Comparison of ENCODE assay signal across 14 cellular contexts in the genomic region with DNA sequence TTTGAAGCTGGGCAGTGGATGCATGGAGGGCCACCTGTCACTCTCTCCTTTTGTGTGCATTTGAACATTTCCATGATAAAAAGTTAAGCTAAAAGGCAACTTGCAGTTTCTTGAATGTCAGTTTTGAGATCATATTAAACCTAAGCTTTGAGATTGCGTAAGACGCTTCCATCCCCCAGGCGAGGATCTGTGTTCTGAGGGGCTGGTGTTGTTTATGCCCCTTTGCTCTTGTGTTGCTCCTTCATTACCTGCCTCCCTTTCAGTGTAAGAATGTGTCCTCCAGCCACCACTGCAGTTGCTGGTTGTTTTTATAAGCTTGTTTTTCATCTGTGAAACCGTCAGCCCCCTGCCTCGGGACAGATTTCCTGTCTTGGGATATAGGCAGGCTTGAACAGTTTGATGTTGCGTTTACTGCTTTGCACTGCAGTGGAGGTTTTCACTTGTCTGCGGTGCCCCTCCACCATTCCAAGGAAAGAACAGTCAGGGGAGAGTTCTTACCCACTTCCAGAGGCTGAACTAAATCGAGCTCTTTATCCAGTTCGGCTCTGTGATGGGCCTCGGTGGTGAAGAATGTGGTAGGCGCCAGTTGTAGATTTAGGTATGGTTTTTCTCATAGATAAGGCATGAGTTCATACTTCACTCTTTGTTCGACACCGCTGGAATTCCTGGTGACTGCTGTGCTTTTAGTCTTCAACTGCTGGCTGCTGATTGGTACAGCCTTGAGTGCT.
DNase-seq lines count a peak whose midpoint lies in the region; ATAC-seq and TF ChIP-seq lines count a peak whose summit lies in the region.
"Had no signal": no experiment of that assay in that cellular context is flagged by ENCODE, and none has a peak within 500 bp of the region (broad histone marks: within the 10 kb centered on the region; RNA-seq: fewer than 3 reads in every experiment).

No MANE protein-coding gene starts in this region.

- no peak overlapping the region for H3K4ac ChIP-seq in mesendoderm (ENCODE audit: low read depth, low read length)

- H4K5ac ChIP-seq in mesendoderm (ENCODE audit: low read length), result no peak overlapping the region

- H3K79me2 ChIP-seq in mesendoderm (ENCODE audit: control insufficient read depth, insufficient read depth, low read length), result peaks cover 38% of the 10 kb centered on the region

- H3K9me3 ChIP-seq in thoracic aorta, result no peaks in the 10 kb centered on the region

- DNase-seq in coronary artery (ENCODE audit: low spot score) (peak; percentile 36), mesendoderm (peak; percentile 96), thoracic aorta (ENCODE audit: low spot score) (no peak), NCI-H2107 treated with DMSO at 0.1 percent for 48 hours (lab: John Stamatoyannopoulos, UW; ENCODE audit: unreplicated experiment) (no peak), HK-2 (ENCODE audit: unreplicated experiment) (no peak), COR-L47 (lab: John Stamatoyannopoulos, UW) (no peak)
- DNase-seq: activated naive CD8-positive, alpha-beta T cell treated with anti-CD3 and anti-CD28 coated beads, Interleukin-2, amount 50 U/mL, for 24 hours; KBM-7; NCI-H146; NCI-H748 treated with DMSO at 0.1 percent for 48 hours; retina; SHP77 treated with DMSO at 0.1 percent for 48 hours had no signal

- peak overlapping the region; percentile 40 for H3K56ac ChIP-seq in mesendoderm (ENCODE audit: low read length)

- no peak overlapping the region for H2BK15ac ChIP-seq in mesendoderm (replicated peaks; ENCODE audit: low read depth)

- H3K79me1 ChIP-seq in mesendoderm (ENCODE audit: low read length), result peaks cover 33% of the 10 kb centered on the region

- H3K18ac ChIP-seq in mesendoderm (ENCODE audit: low read length), result peak overlapping the region; percentile 10

- no peak for TF ChIP-seq EP300 in Ishikawa (IDR thresholded peaks at IDR 0.05; ENCODE audit: borderline replicate concordance)

- no peaks in the 10 kb centered on the region for H3K27me3 ChIP-seq in mesendoderm (ENCODE audit: insufficient read depth, low read length, poor library complexity)
- H3K27me3 ChIP-seq in thoracic aorta (replicated peaks; ENCODE audit: insufficient read depth), result no peaks in the 10 kb centered on the region

- no peak for ATAC-seq in thoracic aorta (ENCODE audit: insufficient number of reproducible peaks, low FRiP score, low read depth)
- ATAC-seq in GM21447 (IDR thresholded peaks at IDR 0.05; ENCODE audit: unreplicated experiment), result no peak
- ATAC-seq: activated naive CD8-positive, alpha-beta T cell treated with anti-CD3 and anti-CD28 coated beads, Interleukin-2, amount 50 U/mL, for 24 hours had no signal

- H3K9ac ChIP-seq in mesendoderm (ENCODE audit: low read length), result peak overlapping the region; percentile 8

- no CpG with 5 or more reads among the region's 13 CpGs for WGBS in mesendoderm (ENCODE audit: extremely low coverage, insufficient coverage, low lambda C conversion rate)

- no peak for TF ChIP-seq RAD21 in Ishikawa (IDR thresholded peaks at IDR 0.05; ENCODE audit: low read depth)

- H3K4me1 ChIP-seq in mesendoderm (ENCODE audit: control insufficient read depth, low read depth, low read length) (peaks cover 12% of the 10 kb centered on the region), thoracic aorta (ENCODE audit: control insufficient read depth in 1 of 2, low read depth in 2 of 2) (peaks cover 44 to 97% of the 10 kb centered on the region in 2 donors)

- peak overlapping the region; percentile 35 for H2BK5ac ChIP-seq in mesendoderm (ENCODE audit: low read length)

- peak overlapping the region; percentile 8 for H3K4me2 ChIP-seq in mesendoderm (ENCODE audit: low read length)

- H3K4me3 ChIP-seq in coronary artery (peak overlapping the region; percentile 37), mesendoderm (ENCODE audit: low read length) (no peak overlapping the region), thoracic aorta (peak overlapping the region; percentile 9)

- H2AK5ac ChIP-seq in mesendoderm (ENCODE audit: low read length), result no peak overlapping the region

- H3K27ac ChIP-seq in coronary artery (peak overlapping the region; percentile 58 to 71), mesendoderm (ENCODE audit: low read depth, low read length) (peak overlapping the region; percentile 92), thoracic aorta (peak overlapping the region; percentile 17 to 68)

- H4K8ac ChIP-seq in mesendoderm (ENCODE audit: low read depth, low read length), result no peak overlapping the region

- no peaks in the 10 kb centered on the region for H3K36me3 ChIP-seq in mesendoderm (ENCODE audit: control insufficient read depth, insufficient read depth, low read length)
- H3K36me3 ChIP-seq in thoracic aorta, result no peaks in the 10 kb centered on the region

- no peak overlapping the region for H3K23ac ChIP-seq in mesendoderm (ENCODE audit: low read length)

- peak overlapping the region; percentile 4 for H2BK120ac ChIP-seq in mesendoderm (ENCODE audit: low read depth, low read length)

- TF ChIP-seq CTCF in coronary artery (IDR thresholded peaks at IDR 0.05) (no peak), thoracic aorta (IDR thresholded peaks at IDR 0.05) (no peak)

TF ChIP-seq in Ishikawa, 13 proteins besides CTCF, POLR2A, EP300 and RAD21:
- TF ChIP-seq, protein P1, sequence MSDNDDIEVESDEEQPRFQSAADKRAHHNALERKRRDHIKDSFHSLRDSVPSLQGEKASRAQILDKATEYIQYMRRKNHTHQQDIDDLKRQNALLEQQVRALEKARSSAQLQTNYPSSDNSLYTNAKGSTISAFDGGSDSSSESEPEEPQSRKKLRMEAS (IDR thresholded peaks at IDR 0.05), result no peak
- peak; percentile 57 for TF ChIP-seq CEBPB (IDR thresholded peaks at IDR 0.05)

Comparison
In these comparisons a context has a peak if more than half of its experiments do, and no peak if none do; other contexts are left out.
1. DNase-seq: peak in coronary artery (single experiment) and mesendoderm (single experiment); none in thoracic aorta (single experiment), NCI-H2107 treated with DMSO at 0.1 percent for 48 hours (single experiment), HK-2 (single experiment) and COR-L47 (single experiment).
2. Peak in every context shown above with its lines, with median percentiles within 50 percentile points of each other: H3K27ac ChIP-seq.